ENCODE assay signal across 11 cellular contexts in the genomic region with DNA sequence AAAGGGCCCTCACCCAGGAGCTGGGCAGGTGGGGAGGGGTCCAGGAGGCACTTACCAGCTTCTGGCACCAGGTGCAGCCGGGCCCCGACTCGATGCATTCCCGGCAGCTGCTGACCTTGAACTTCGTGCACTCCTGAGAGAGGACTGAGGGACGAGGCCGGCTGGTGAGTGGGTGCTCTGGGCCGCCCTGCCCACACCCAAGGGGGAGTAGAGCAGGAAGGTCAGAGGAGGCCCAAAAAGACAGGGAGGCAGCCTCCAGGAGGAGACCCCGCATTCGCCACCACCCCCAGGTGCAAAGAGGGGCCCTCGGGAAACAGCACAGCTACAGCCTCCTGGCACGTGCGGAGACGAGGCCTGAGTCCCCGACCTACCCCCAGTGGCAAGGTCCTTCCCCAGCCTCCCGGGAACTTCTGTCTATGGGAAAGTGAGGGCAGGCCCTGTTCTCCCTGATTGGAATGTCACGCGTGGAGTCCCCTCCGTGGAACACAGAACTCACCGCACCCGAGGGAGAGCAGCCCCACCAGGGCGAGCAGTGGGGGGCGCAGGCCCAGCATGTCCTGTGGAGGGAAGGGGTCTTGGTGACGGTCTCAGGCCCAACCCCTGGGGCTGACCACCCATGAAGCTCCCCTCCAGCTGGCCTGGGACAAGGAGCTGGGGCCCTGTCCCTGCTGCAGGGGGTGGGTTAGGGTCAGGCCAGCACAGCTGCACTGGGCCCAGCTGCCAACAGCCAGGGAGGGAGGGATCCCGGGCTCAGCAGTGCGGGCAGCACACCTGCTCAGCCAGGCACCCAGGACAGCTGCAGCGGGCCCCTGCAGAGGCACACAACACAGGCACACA. TPM values are rescaled to one million over a fixed set of nuclear protein-coding genes. Genes with fewer than 3 reads are reported as not detected.
DNase-seq lines count a peak whose midpoint lies in the region; ATAC-seq and TF ChIP-seq lines count a peak whose summit lies in the region.
"Had no signal": no experiment of that assay in that cellular context is flagged by ENCODE, and none has a peak within 500 bp of the region (broad histone marks: within the 10 kb centered on the region; RNA-seq: fewer than 3 reads in every experiment).

No MANE protein-coding gene starts in this region.

- peak overlapping the region; percentile 33 for H3K4me3 ChIP-seq in rectal smooth muscle tissue (ENCODE audit: low read length)
- no peak overlapping the region for H3K4me3 ChIP-seq in aorta (ENCODE audit: low read length in 2 of 2)
- H3K4me3 ChIP-seq: dorsolateral prefrontal cortex had no signal

- H3K27ac ChIP-seq in rectal smooth muscle tissue (ENCODE audit: low read depth, low read length) (peak overlapping the region; percentile 42), aorta (ENCODE audit: low read depth in 1 of 2, low read length in 2 of 2) (no peak overlapping the region)

- H3K36me3 Mint-ChIP-seq in activated CD4-positive, alpha-beta T cell treated with anti-CD3 and anti-CD28 coated beads for 36 hours (ENCODE audit: low read depth), result peaks cover 34% of the 10 kb centered on the region
- peaks cover 21% of the 10 kb centered on the region for H3K36me3 Mint-ChIP-seq in activated naive CD8-positive, alpha-beta T cell treated with anti-CD3 and anti-CD28 coated beads, Interleukin-2, amount 10 ng/mL, durations not matched to agents 7 days and 5 days
- H3K36me3 Mint-ChIP-seq in type B pancreatic cell, result no peaks in the 10 kb centered on the region

- no peaks in the 10 kb centered on the region for H3K36me3 ChIP-seq in rectal smooth muscle tissue (ENCODE audit: control insufficient read depth, insufficient read depth, low read length)
- no peaks in the 10 kb centered on the region for H3K36me3 ChIP-seq in aorta (ENCODE audit: control insufficient read depth in 1 of 2, insufficient read depth in 2 of 2, low read length in 1 of 2)

- no peak for DNase-seq in activated CD4-positive, alpha-beta T cell treated with anti-CD3 and anti-CD28 coated beads for 36 hours
- DNase-seq in activated CD4-positive, alpha-beta T cell treated with anti-CD3 and anti-CD28 coated beads for 4 hours, result no peak
- DNase-seq in NCI-H69 (lab: John Stamatoyannopoulos, UW) (peak; percentile 55), aorta (no peak), type B pancreatic cell (ENCODE audit: extremely low spot score, unreplicated experiment) (no peak)
- DNase-seq in activated naive CD8-positive, alpha-beta T cell treated with anti-CD3 and anti-CD28 coated beads, Interleukin-2, amount 10 ng/mL, durations not matched to agents 7 days and 5 days, result no peak
- DNase-seq in activated effector memory CD4-positive, alpha-beta T cell treated with Interleukin-2 at 50 U/mL for 16 hours, result no peak
- DNase-seq: NCI-H2171 had no signal

- H3K27me3 Mint-ChIP-seq in activated CD4-positive, alpha-beta T cell treated with anti-CD3 and anti-CD28 coated beads for 36 hours, result no peaks in the 10 kb centered on the region
- H3K27me3 Mint-ChIP-seq in activated naive CD8-positive, alpha-beta T cell treated with anti-CD3 and anti-CD28 coated beads, Interleukin-2, amount 10 ng/mL, durations not matched to agents 7 days and 5 days, result no peaks in the 10 kb centered on the region
- peaks cover 14% of the 10 kb centered on the region for H3K27me3 Mint-ChIP-seq in type B pancreatic cell

- intact Hi-C loops in activated CD4-positive, alpha-beta T cell treated with anti-CD3 and anti-CD28 coated beads for 36 hours (cut with DNase I, micrococcal nuclease), result loop anchor here (1.0 to 5.0 kb wide), 5 partner anchors 10 to 33 kb away; a partner anchor contains a TSS
- intact Hi-C loops in aorta (cut with DNase I), result no loop called here

- CTCF ChIA-PET in activated CD4-positive, alpha-beta T cell treated with anti-CD3 and anti-CD28 coated beads for 36 hours (lab: Charles Lee), result interaction anchor here (0.5 to 2.0 kb wide), 4 partner anchors 10 to 110 kb away, joined by 3 to 9 read pairs (median 6); a partner anchor contains a TSS

- H3K27ac Mint-ChIP-seq in activated CD4-positive, alpha-beta T cell treated with anti-CD3 and anti-CD28 coated beads for 36 hours, result peak overlapping the region; percentile 98
- peak overlapping the region; percentile 97 for H3K27ac Mint-ChIP-seq in activated naive CD8-positive, alpha-beta T cell treated with anti-CD3 and anti-CD28 coated beads, Interleukin-2, amount 10 ng/mL, durations not matched to agents 7 days and 5 days
- H3K27ac Mint-ChIP-seq in type B pancreatic cell, result no peak overlapping the region

- peak overlapping the region; percentile 42 for H3K9ac ChIP-seq in rectal smooth muscle tissue (ENCODE audit: low read length)

- 87 to 89% methylated on average over 26 to 27 of the region's 27 CpGs for WGBS in aorta, 2 donors

- TF ChIP-seq CTCF in type B pancreatic cell (conservative IDR thresholded peaks at IDR 0.05), result no peak

- no peaks in the 10 kb centered on the region for H3K9me3 Mint-ChIP-seq in activated CD4-positive, alpha-beta T cell treated with anti-CD3 and anti-CD28 coated beads for 36 hours (ENCODE audit: low read depth)
- no peaks in the 10 kb centered on the region for H3K9me3 Mint-ChIP-seq in activated naive CD8-positive, alpha-beta T cell treated with anti-CD3 and anti-CD28 coated beads, Interleukin-2, amount 10 ng/mL, durations not matched to agents 7 days and 5 days
- no peaks in the 10 kb centered on the region for H3K9me3 Mint-ChIP-seq in type B pancreatic cell

- peaks cover 72% of the 10 kb centered on the region for H3K4me1 Mint-ChIP-seq in activated CD4-positive, alpha-beta T cell treated with anti-CD3 and anti-CD28 coated beads for 36 hours
- H3K4me1 Mint-ChIP-seq in activated naive CD8-positive, alpha-beta T cell treated with anti-CD3 and anti-CD28 coated beads, Interleukin-2, amount 10 ng/mL, durations not matched to agents 7 days and 5 days, result peaks cover 32% of the 10 kb centered on the region
- peaks cover 13% of the 10 kb centered on the region for H3K4me1 Mint-ChIP-seq in type B pancreatic cell (ENCODE audit: unreplicated experiment)

- H3K27me3 ChIP-seq in rectal smooth muscle tissue (ENCODE audit: control insufficient read depth, insufficient read depth, low read length) (no peaks in the 10 kb centered on the region), aorta (ENCODE audit: control insufficient read depth in 1 of 2, insufficient read depth in 2 of 2, low read length in 1 of 2) (no peaks in the 10 kb centered on the region)

- POLR2A ChIA-PET in activated CD4-positive, alpha-beta T cell treated with anti-CD3 and anti-CD28 coated beads for 36 hours (lab: Charles Lee), result no interaction called here
- POLR2A ChIA-PET in activated naive CD8-positive, alpha-beta T cell treated with anti-CD3 and anti-CD28 coated beads, Interleukin-2, amount 10 ng/mL, durations not matched to agents 7 days and 5 days (lab: Charles Lee), result interaction anchor here (1.1 to 6.7 kb wide), 2 partner anchors 18 to 37 kb away, joined by 3 to 165 read pairs; a partner anchor contains a TSS

- no peaks in the 10 kb centered on the region for H3K9me3 ChIP-seq in aorta (ENCODE audit: control insufficient read depth, low read length)

- H3K4me3 Mint-ChIP-seq in activated CD4-positive, alpha-beta T cell treated with anti-CD3 and anti-CD28 coated beads for 36 hours, result peak overlapping the region; percentile 64
- peak overlapping the region; percentile 83 for H3K4me3 Mint-ChIP-seq in activated naive CD8-positive, alpha-beta T cell treated with anti-CD3 and anti-CD28 coated beads, Interleukin-2, amount 10 ng/mL, durations not matched to agents 7 days and 5 days
- H3K4me3 Mint-ChIP-seq in type B pancreatic cell, result no peak overlapping the region

- H3K4me1 ChIP-seq in rectal smooth muscle tissue (ENCODE audit: control insufficient read depth, insufficient read depth, low read length) (peaks cover 20% of the 10 kb centered on the region), aorta (ENCODE audit: control insufficient read depth in 1 of 2, insufficient read depth in 2 of 2, low read length in 2 of 2) (no peaks in the 10 kb centered on the region)

- no peak for ATAC-seq in activated CD4-positive, alpha-beta T cell treated with anti-CD3 and anti-CD28 coated beads for 36 hours
- no peak for ATAC-seq in activated naive CD8-positive, alpha-beta T cell treated with anti-CD3 and anti-CD28 coated beads, Interleukin-2, amount 10 ng/mL, durations not matched to agents 7 days and 5 days (ENCODE audit: low read depth)
- ATAC-seq in aorta (ENCODE audit: low FRiP score), result no peak

RNA-seq across cellular contexts. Expression of a gene that starts 10.3 kb away (rescaled TPM):
- 100 to 1,000 TPM; 217 to 250 TPM for total RNA-seq in activated CD4-positive, alpha-beta T cell treated with anti-CD3 and anti-CD28 coated beads for 36 hours
- 100 to 1,000 TPM; 416 to 452 TPM for total RNA-seq in activated naive CD8-positive, alpha-beta T cell treated with anti-CD3 and anti-CD28 coated beads, Interleukin-2, amount 10 ng/mL, durations not matched to agents 7 days and 5 days
- total RNA-seq in aorta (100 to 1,000 TPM in 1 of 2 donors, 10 to 100 TPM in 1; 65.5 to 110 TPM), type B pancreatic cell (ENCODE audit: low replicate concordance) (0.36 and 0.80 TPM in 2 replicates)
- 10 to 100 TPM in 1 of 2 donors, 1 to 10 TPM in 1; 6.7 to 48.5 TPM for polyA plus RNA-seq in aorta
- total RNA-seq: G401 had no signal

RNA-seq across cellular contexts. Expression of a gene that starts 29.4 kb away (rescaled TPM):
- total RNA-seq in activated CD4-positive, alpha-beta T cell treated with anti-CD3 and anti-CD28 coated beads for 36 hours, result 10 to 100 TPM; 60.8 to 68.8 TPM
- total RNA-seq in activated naive CD8-positive, alpha-beta T cell treated with anti-CD3 and anti-CD28 coated beads, Interleukin-2, amount 10 ng/mL, durations not matched to agents 7 days and 5 days, result 10 to 100 TPM; 44.2 to 44.3 TPM
- total RNA-seq in aorta, result 10 to 100 TPM; 21.5 to 29.6 TPM
- 10 to 100 TPM; 17.3 to 19.2 TPM for polyA plus RNA-seq in aorta
- total RNA-seq in type B pancreatic cell (ENCODE audit: low replicate concordance), result 25.6 and 33.3 TPM in 2 replicates

RNA-seq across cellular contexts. Expression of a gene that starts 37.0 kb away (rescaled TPM):
- 10 to 100 TPM; 34.8 to 44.3 TPM for total RNA-seq in activated CD4-positive, alpha-beta T cell treated with anti-CD3 and anti-CD28 coated beads for 36 hours
- 10 to 100 TPM; 66.1 to 73.2 TPM for total RNA-seq in activated naive CD8-positive, alpha-beta T cell treated with anti-CD3 and anti-CD28 coated beads, Interleukin-2, amount 10 ng/mL, durations not matched to agents 7 days and 5 days
- total RNA-seq in aorta (100 to 1,000 TPM; 268 to 271 TPM), type B pancreatic cell (ENCODE audit: low replicate concordance) (168 and 195 TPM in 2 replicates)
- polyA plus RNA-seq in aorta, result 100 to 1,000 TPM; 103 to 191 TPM

Comparison
In these comparisons a context has a peak if more than half of its experiments do, and no peak if none do; other contexts are left out.
1. RNA of a gene that starts 10.3 kb away (total RNA-seq): 416 to 452 TPM in activated naive CD8-positive, alpha-beta T cell treated with anti-CD3 and anti-CD28 coated beads, Interleukin-2, amount 10 ng/mL, durations not matched to agents 7 days and 5 days, 217 to 250 TPM in activated CD4-positive, alpha-beta T cell treated with anti-CD3 and anti-CD28 coated beads for 36 hours and 65.5 to 110 TPM in aorta; 0.36 to 0.80 TPM in type B pancreatic cell; every median in the first group is over 10 times any median in the second.
2. intact Hi-C loops: an anchor here in activated CD4-positive, alpha-beta T cell treated with anti-CD3 and anti-CD28 coated beads for 36 hours (1.0 to 5.0 kb wide); none called in aorta.